In the genomic region with DNA sequence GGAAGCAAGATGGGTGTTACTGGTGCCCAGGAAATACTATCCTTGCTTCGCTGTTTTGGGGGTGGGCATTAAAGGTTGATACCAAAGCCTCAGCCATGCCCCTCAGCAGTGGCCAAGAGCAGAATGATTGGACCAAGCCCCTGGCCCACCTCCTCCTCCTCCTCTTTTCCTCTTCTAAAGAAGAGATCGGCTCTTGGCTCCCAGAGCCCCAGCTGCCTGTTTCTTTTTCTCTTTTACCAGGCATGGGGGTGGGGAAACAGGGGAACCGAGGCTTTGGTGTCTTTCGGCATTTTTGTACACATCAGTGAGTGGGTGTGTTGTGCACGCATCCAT, we compare ENCODE assay signal across 8 cellular contexts. TPM values are rescaled to one million over a fixed set of nuclear protein-coding genes. Genes with fewer than 3 reads are reported as not detected.
DNase-seq lines count a peak whose midpoint lies in the region; ATAC-seq and TF ChIP-seq lines count a peak whose summit lies in the region.

No MANE protein-coding gene starts in this region.

- H3K9me3 ChIP-seq in DOHH2 (ENCODE audit: control insufficient read depth, insufficient read depth, low read length) (no peaks in the 10 kb centered on the region), SJSA1 (replicated peaks) (no peaks in the 10 kb centered on the region), esophagus (ENCODE audit: control insufficient read depth in 2 of 2, insufficient read depth in 1 of 2, low read depth in 1 of 2, low read length in 1 of 2) (no peaks in the 10 kb centered on the region), prostate gland (no peaks in the 10 kb centered on the region), mucosa of descending colon (no peaks in the 10 kb centered on the region)

- H3K36me3 ChIP-seq in DOHH2 (ENCODE audit: control insufficient read depth, low read length) = no peaks in the 10 kb centered on the region
- H3K36me3 ChIP-seq in SJSA1 = no peaks in the 10 kb centered on the region
- no peaks in the 10 kb centered on the region for H3K36me3 ChIP-seq in esophagus (ENCODE audit: control insufficient read depth in 2 of 2, insufficient read depth in 2 of 2, low read length in 1 of 2)
- H3K36me3 ChIP-seq in prostate gland = no peaks in the 10 kb centered on the region
- H3K36me3 ChIP-seq in mucosa of descending colon (ENCODE audit: low read depth) = no peaks in the 10 kb centered on the region

- H3K4me1 ChIP-seq in DOHH2 (ENCODE audit: control insufficient read depth, low read length) (peaks cover 58% of the 10 kb centered on the region), SJSA1 (replicated peaks) (peaks cover 63% of the 10 kb centered on the region), esophagus (ENCODE audit: control insufficient read depth in 2 of 2, insufficient read depth in 2 of 2, low read length in 1 of 2) (peaks cover 32 to 55% of the 10 kb centered on the region in 2 donors), prostate gland (replicated peaks) (peaks cover 39% of the 10 kb centered on the region), mucosa of descending colon (ENCODE audit: low read depth) (peaks cover 83% of the 10 kb centered on the region)

- no peaks in the 10 kb centered on the region for H4K20me1 ChIP-seq in DOHH2 (ENCODE audit: control insufficient read depth, insufficient read depth, low read depth, low read length)

- DNase-seq in SJSA1 (ENCODE audit: low read depth in 1 of 2, low spot score in 2 of 2) = peak in 1 of 2 experiments; percentile 55
- no peak for DNase-seq in prostate gland (ENCODE audit: low spot score)
- DNase-seq in sciatic nerve (ENCODE audit: low spot score) = no peak
- no peak for DNase-seq in mucosa of descending colon
- DNase-seq in EL = no peak

- no peaks in the 10 kb centered on the region for H3K79me2 ChIP-seq in DOHH2 (ENCODE audit: control insufficient read depth, low read length)

- peak overlapping the region; percentile 55 for H3K4me3 ChIP-seq in DOHH2 (ENCODE audit: low read length)
- peak overlapping the region; percentile 17 for H3K4me3 ChIP-seq in SJSA1
- H3K4me3 ChIP-seq in esophagus (ENCODE audit: low read depth in 1 of 2, low read length in 2 of 2) = peak overlapping the region in 1 of 2 donors; percentile 12
- H3K4me3 ChIP-seq in prostate gland = peak overlapping the region in 1 of 2 donors; percentile 17
- H3K4me3 ChIP-seq in mucosa of descending colon = no peak overlapping the region

- H3K27me3 ChIP-seq in DOHH2 (ENCODE audit: control insufficient read depth, low read length) (peaks cover 13% of the 10 kb centered on the region), SJSA1 (replicated peaks) (no peaks in the 10 kb centered on the region), esophagus (ENCODE audit: control insufficient read depth in 1 of 2, insufficient read depth in 2 of 2, low read length in 2 of 2) (no peaks in the 10 kb centered on the region), prostate gland (replicated peaks; ENCODE audit: insufficient read depth) (no peaks in the 10 kb centered on the region)

- H3K27ac ChIP-seq in DOHH2 (ENCODE audit: low read depth, low read length) (no peak overlapping the region), SJSA1 (no peak overlapping the region), esophagus (ENCODE audit: low read depth in 2 of 2, low read length in 1 of 2) (peak overlapping the region; percentile 89 to 94), prostate gland (peak overlapping the region; percentile 89 to 93)

- intact Hi-C loops in prostate gland (cut with DNase I) = no loop called here
- intact Hi-C loops in sciatic nerve (cut with DNase I) = no loop called here
- intact Hi-C loops in mucosa of descending colon (cut with DNase I, micrococcal nuclease) = no loop called here

- no peak for TF ChIP-seq CTCF in DOHH2 (IDR thresholded peaks at IDR 0.05; ENCODE audit: low read depth, low read length, poor library complexity, severe bottlenecking)
- TF ChIP-seq CTCF in prostate gland (IDR thresholded peaks at IDR 0.05) = no peak
- no peak for TF ChIP-seq CTCF in mucosa of descending colon (IDR thresholded peaks at IDR 0.05)

- 6 to 8% methylated on average over 5 of the region's 5 CpGs for WGBS in esophagus, 2 donors
- WGBS in prostate gland = 5% methylated on average over 5 of the region's 5 CpGs

- H3K9me2 ChIP-seq in DOHH2 (replicated peaks; ENCODE audit: control insufficient read depth, low read length) = no peaks in the 10 kb centered on the region

- H3K4me2 ChIP-seq in DOHH2 (ENCODE audit: low read length) = peak overlapping the region; percentile 66

- TF ChIP-seq POLR2A in prostate gland (IDR thresholded peaks at IDR 0.05) = no peak

- H3F3A ChIP-seq in DOHH2 (ENCODE audit: control insufficient read depth, insufficient read depth) = no peaks in the 10 kb centered on the region

- ATAC-seq in sciatic nerve (no peak), mucosa of descending colon (no peak), GM21526 (IDR thresholded peaks at IDR 0.05; ENCODE audit: low FRiP score, unreplicated experiment) (no peak)

RNA-seq across cellular contexts. Expression of a gene that starts 5.8 kb away (rescaled TPM):
- 14.0 and 14.4 TPM in 2 replicates for total RNA-seq in SJSA1 (2014; rRNA removed; shearing (Covaris generic))
- polyA plus RNA-seq in esophagus = 10 to 100 TPM; 10.5 to 11.0 TPM
- total RNA-seq in prostate gland (10 to 100 TPM; 35.2 to 79.8 TPM), sciatic nerve (72.0 TPM), mucosa of descending colon (100 to 1,000 TPM in 1 of 3 donors, 10 to 100 TPM in 2; 56.8 to 114 (median 60.0) TPM)

RNA-seq across cellular contexts. Expression of a gene that starts 14.3 kb away (rescaled TPM):
- total RNA-seq in SJSA1 (2014; rRNA removed; shearing (Covaris generic)) = 40.1 and 46.3 TPM in 2 replicates
- polyA plus RNA-seq in esophagus = 10 to 100 TPM; 37.7 to 43.7 TPM
- 100 to 1,000 TPM in 1 of 2 donors, 10 to 100 TPM in 1; 55.2 to 167 TPM for total RNA-seq in prostate gland
- 74.7 TPM for total RNA-seq in sciatic nerve
- total RNA-seq in mucosa of descending colon = 10 to 100 TPM; 76.6 to 90.2 (median 87.4) TPM

RNA-seq across cellular contexts. Expression of a gene that starts 31.8 kb away (rescaled TPM):
- 1.0 and 1.8 TPM in 2 replicates for total RNA-seq in SJSA1 (2014; rRNA removed; shearing (Covaris generic))
- polyA plus RNA-seq in esophagus = 10 to 100 TPM; 23.6 to 24.6 TPM
- total RNA-seq in prostate gland (10 to 100 TPM; 10.7 to 35.2 TPM), sciatic nerve (69.8 TPM), mucosa of descending colon (10 to 100 TPM in 2 of 3 donors, 1 to 10 TPM in 1; 9.3 to 15.0 (median 14.8) TPM)

RNA-seq across cellular contexts. Expression of a gene that starts 53.2 kb away (rescaled TPM):
- total RNA-seq in SJSA1 (2014; rRNA removed; shearing (Covaris generic)) = 41.7 and 49.4 TPM in 2 replicates
- 10 to 100 TPM; 42.1 to 59.5 TPM for polyA plus RNA-seq in esophagus
- 100 to 1,000 TPM in 1 of 2 donors, 10 to 100 TPM in 1; 77.0 to 112 TPM for total RNA-seq in prostate gland
- total RNA-seq in sciatic nerve = 108 TPM
- 10 to 100 TPM; 83.7 to 100.0 (median 85.3) TPM for total RNA-seq in mucosa of descending colon

RNA-seq across cellular contexts. Expression of a gene that starts 53.3 kb away (rescaled TPM):
- total RNA-seq in SJSA1 (2014; rRNA removed; shearing (Covaris generic)) = not detected in 2 replicates
- polyA plus RNA-seq in esophagus = under 1 TPM; 0.26 to 0.29 TPM
- total RNA-seq in prostate gland = 1 to 10 TPM in 1 of 2 donors, under 1 TPM in 1; 0.41 to 2.2 TPM
- total RNA-seq in sciatic nerve = 2.3 TPM
- total RNA-seq in mucosa of descending colon = not detected

Comparison
In these comparisons a context has a peak if more than half of its experiments do, and no peak if none do; other contexts are left out.
1. H3K27ac ChIP-seq: peak in esophagus (2 of 2) and prostate gland (2 of 2); none in DOHH2 (single experiment) and SJSA1 (single experiment).